In the genomic region with DNA sequence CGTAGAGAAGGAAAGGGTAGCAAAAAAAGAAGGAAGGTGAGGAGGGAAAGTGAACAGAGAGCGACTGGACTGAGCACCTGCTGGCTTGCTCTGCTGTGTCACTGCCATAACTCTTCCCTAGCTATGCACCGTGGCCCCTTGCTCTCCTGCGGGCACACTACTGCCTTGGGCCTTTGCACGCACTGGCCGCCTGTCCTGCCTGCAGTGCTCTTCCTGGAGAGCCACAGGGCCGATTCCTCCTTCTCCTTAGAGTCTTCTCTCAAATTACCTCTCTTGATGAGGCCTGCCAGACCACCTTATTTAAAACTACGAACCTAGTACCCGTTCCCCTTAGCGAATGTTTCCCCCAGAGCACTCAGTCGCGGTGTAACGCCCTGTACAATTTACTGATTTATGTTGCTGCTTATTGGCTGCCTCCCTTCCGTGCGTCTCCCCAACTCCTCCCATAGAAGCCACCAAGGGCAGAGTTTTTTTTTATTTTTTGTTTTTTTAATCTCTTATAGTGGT, we compare ENCODE assay signal across 8 cellular contexts.
DNase-seq lines count a peak whose midpoint lies in the region; ATAC-seq, FAIRE-seq and TF ChIP-seq lines count a peak whose summit lies in the region.

No MANE protein-coding gene starts in this region.

- 83% methylated on average over 15 of the region's 15 CpGs for WGBS in HepG2 (ENCODE audit: low lambda C conversion rate)
- 52 to 60% methylated on average over 15 of the region's 15 CpGs for WGBS in tibial nerve, 2 donors

- H3K79me2 ChIP-seq in HepG2 (ENCODE audit: insufficient read depth, low read length), result peaks cover 17% of the 10 kb centered on the region

- peak overlapping the region; percentile 99 for H3K27ac Mint-ChIP-seq in CD8-positive, alpha-beta T cell
- peak overlapping the region; percentile 98 for H3K27ac Mint-ChIP-seq in activated naive CD4-positive, alpha-beta T cell treated with anti-CD3 and anti-CD28 coated beads, Interleukin-2, amount 50 U/mL, for 24 hours

- no peak overlapping the region for H2AFZ ChIP-seq in HepG2 (ENCODE audit: low read length)

- H3K9me3 ChIP-seq in CD8-positive, alpha-beta T cell (ENCODE audit: low read length), result no peaks in the 10 kb centered on the region
- H3K9me3 ChIP-seq in HepG2 (ENCODE audit: low read length), result no peaks in the 10 kb centered on the region
- no peaks in the 10 kb centered on the region for H3K9me3 ChIP-seq in tibial nerve

- H4K20me1 ChIP-seq in HepG2 (ENCODE audit: insufficient read depth, low read length), result peaks cover 23% of the 10 kb centered on the region; the same call in 1 of the 2 replicates

- in situ Hi-C loops in HepG2 (cut with HindIII; ENCODE audit: extremely low pct_ligation_motif_present, low pct_unique_long_range_greater_than_20kb), result no loop called here

- peak overlapping the region; percentile 96 for H3K27ac ChIP-seq in CD8-positive, alpha-beta T cell (ENCODE audit: low read depth, low read length)
- H3K27ac ChIP-seq in HepG2 (ENCODE audit: extremely low read length, insufficient read depth, low read length) (peak overlapping the region; percentile 39), tibial nerve (peak overlapping the region; percentile 57 to 88 (median 85))

- TF ChIP-seq EP300 in HepG2 (IDR thresholded peaks at IDR 0.05; ENCODE audit: low read depth in 2 of 2, low read length in 2 of 2) (no peak), HepG2 (CRISPR knock-in tag; IDR thresholded peaks at IDR 0.05; ENCODE audit: borderline replicate concordance) (no peak), tibial nerve (IDR thresholded peaks at IDR 0.05) (no peak)

- TF ChIP-seq POLR2A in HepG2 (IDR thresholded peaks at IDR 0.05; ENCODE audit: insufficient read depth in 1 of 2, low read depth in 2 of 2, low read length in 2 of 2), result no peak
- TF ChIP-seq POLR2A in tibial nerve (IDR thresholded peaks at IDR 0.05), result no peak

- BruUV-seq in HepG2 (replicated peaks; lab: Mats Ljungman, UMichigan), result no TSS peak

- CTCF ChIA-PET in CD8-positive, alpha-beta T cell (lab: Charles Lee), result interaction anchor here (0.5 to 0.8 kb wide), 2 partner anchors 17 to 63 kb away, joined by 3 read pairs; no protein-coding TSS in a partner anchor
- CTCF ChIA-PET in HepG2 (lab: Yijun Ruan, JAX; ENCODE audit: low intra/inter-chr PET ratio, low total read pairs), result no interaction called here

- H3K4me1 Mint-ChIP-seq in CD8-positive, alpha-beta T cell (ENCODE audit: low read depth), result peaks cover 75% of the 10 kb centered on the region
- H3K4me1 Mint-ChIP-seq in activated naive CD4-positive, alpha-beta T cell treated with anti-CD3 and anti-CD28 coated beads, Interleukin-2, amount 50 U/mL, for 24 hours, result peaks cover 76% of the 10 kb centered on the region

- peaks cover 2% of the 10 kb centered on the region for H3K36me3 Mint-ChIP-seq in CD8-positive, alpha-beta T cell
- H3K36me3 Mint-ChIP-seq in activated naive CD4-positive, alpha-beta T cell treated with anti-CD3 and anti-CD28 coated beads, Interleukin-2, amount 50 U/mL, for 24 hours, result no peaks in the 10 kb centered on the region

- POLR2A ChIA-PET in CD8-positive, alpha-beta T cell (lab: Charles Lee), result interaction anchor here (1.1 to 1.5 kb wide), 3 partner anchors 12 to 41 kb away, joined by 3 to 4 read pairs (median 4); no protein-coding TSS in a partner anchor
- POLR2A ChIA-PET in HepG2 (lab: Yijun Ruan, JAX), result interaction anchor here (0.6 kb wide), 1 partner anchor 224 kb away, joined by 3 read pairs; no protein-coding TSS in a partner anchor

- peak overlapping the region; percentile 70 for H3K4me2 ChIP-seq in HepG2 (ENCODE audit: low read depth, low read length)

- no peaks in the 10 kb centered on the region for H3K27me3 Mint-ChIP-seq in CD8-positive, alpha-beta T cell (ENCODE audit: low read depth)
- H3K27me3 Mint-ChIP-seq in activated naive CD4-positive, alpha-beta T cell treated with anti-CD3 and anti-CD28 coated beads, Interleukin-2, amount 50 U/mL, for 24 hours, result no peaks in the 10 kb centered on the region

- no peak for TF ChIP-seq RAD21 in HepG2 (CRISPR knock-in tag; IDR thresholded peaks at IDR 0.05)

- DNase-seq in CD8-positive, alpha-beta T cell, result peak in 5 of 7 experiments; percentile 31 to 83 (median 57)
- DNase-seq in MV-4-11 (lab: John Stamatoyannopoulos, UW), result peak; percentile 49
- DNase-seq in HepG2 (ENCODE audit: low spot score), result no peak
- DNase-seq in tibial nerve (ENCODE audit: low spot score in 2 of 2), result no peak
- no peak for DNase-seq in glomerular visceral epithelial cell (ENCODE audit: extremely low spot score)
- no peak for DNase-seq in NCI-H510A (lab: John Stamatoyannopoulos, UW)

- H3K36me3 ChIP-seq in CD8-positive, alpha-beta T cell (ENCODE audit: insufficient read depth, low read length), result no peaks in the 10 kb centered on the region
- peaks cover 0 to 2% of the 10 kb centered on the region in 2 experiments; a peak in 2 of 5 replicates for H3K36me3 ChIP-seq in HepG2 (replicated peaks in 1 of 2; ENCODE audit: control insufficient read depth in 1 of 2, insufficient read depth in 2 of 2, low read length in 2 of 2)
- H3K36me3 ChIP-seq in tibial nerve, result no peaks in the 10 kb centered on the region

- H3K9ac ChIP-seq in HepG2 (ENCODE audit: insufficient read depth, low read depth, low read length), result no peak overlapping the region

- H3K9me3 Mint-ChIP-seq in CD8-positive, alpha-beta T cell, result no peaks in the 10 kb centered on the region
- H3K9me3 Mint-ChIP-seq in activated naive CD4-positive, alpha-beta T cell treated with anti-CD3 and anti-CD28 coated beads, Interleukin-2, amount 50 U/mL, for 24 hours, result no peaks in the 10 kb centered on the region

- no peak for TF ChIP-seq CTCF in CD8-positive, alpha-beta T cell (IDR thresholded peaks at IDR 0.05)
- TF ChIP-seq CTCF in HepG2 (CRISPR knock-in tag; IDR thresholded peaks at IDR 0.05), result no peak
- no peak for TF ChIP-seq CTCF in tibial nerve (IDR thresholded peaks at IDR 0.05)

- FAIRE-seq in HepG2 (lab: Jason Lieb, UNC), result no peak

- peak; percentile 63 for ATAC-seq in CD8-positive, alpha-beta T cell
- ATAC-seq in HepG2, result peak; percentile 14; the same call in 1 of the 3 replicates
- ATAC-seq in GM18907 (IDR thresholded peaks at IDR 0.05; ENCODE audit: unreplicated experiment), result no peak

- intact Hi-C loops in CD8-positive, alpha-beta T cell (cut with DNase I, micrococcal nuclease), result loop anchor here (1.0 to 5.0 kb wide), 5 partner anchors 13 to 566 kb away; a partner anchor contains a TSS
- intact Hi-C loops in HepG2 (cut with micrococcal nuclease; ENCODE audit: unreplicated experiment), result no loop called here

- H3K4me1 ChIP-seq in CD8-positive, alpha-beta T cell (ENCODE audit: insufficient read depth, low read length), result peaks cover 71% of the 10 kb centered on the region
- H3K4me1 ChIP-seq in HepG2 (ENCODE audit: insufficient read depth, low read length) (peaks cover 27% of the 10 kb centered on the region), tibial nerve (peaks cover 0 to 75% (median 28%) of the 10 kb centered on the region in 4 donors)

- H3K4me3 Mint-ChIP-seq in CD8-positive, alpha-beta T cell, result peak overlapping the region; percentile 90
- peak overlapping the region; percentile 95 for H3K4me3 Mint-ChIP-seq in activated naive CD4-positive, alpha-beta T cell treated with anti-CD3 and anti-CD28 coated beads, Interleukin-2, amount 50 U/mL, for 24 hours

- peak overlapping the region; percentile 42 for H3K4me3 ChIP-seq in CD8-positive, alpha-beta T cell (ENCODE audit: low read depth, low read length)
- peak overlapping the region in 2 of 3 experiments; percentile 48 to 53; a peak in 2 of 6 replicates for H3K4me3 ChIP-seq in HepG2 (replicated peaks in 1 of 3; ENCODE audit: insufficient read depth in 1 of 3, low read depth in 2 of 3, low read length in 3 of 3)
- H3K4me3 ChIP-seq in tibial nerve, result peak overlapping the region; percentile 16 to 54 (median 43)

- H3K27me3 ChIP-seq in CD8-positive, alpha-beta T cell (ENCODE audit: insufficient read depth, low read length), result no peaks in the 10 kb centered on the region
- H3K27me3 ChIP-seq in HepG2 (ENCODE audit: control insufficient read depth in 1 of 2, insufficient read depth in 2 of 2, low read length in 2 of 2), result no peaks in the 10 kb centered on the region
- H3K27me3 ChIP-seq in tibial nerve, result no peaks in the 10 kb centered on the region

TF ChIP-seq in HepG2, 621 proteins besides CTCF, POLR2A, EP300 and RAD21:
- TF ChIP-seq, protein P1, sequence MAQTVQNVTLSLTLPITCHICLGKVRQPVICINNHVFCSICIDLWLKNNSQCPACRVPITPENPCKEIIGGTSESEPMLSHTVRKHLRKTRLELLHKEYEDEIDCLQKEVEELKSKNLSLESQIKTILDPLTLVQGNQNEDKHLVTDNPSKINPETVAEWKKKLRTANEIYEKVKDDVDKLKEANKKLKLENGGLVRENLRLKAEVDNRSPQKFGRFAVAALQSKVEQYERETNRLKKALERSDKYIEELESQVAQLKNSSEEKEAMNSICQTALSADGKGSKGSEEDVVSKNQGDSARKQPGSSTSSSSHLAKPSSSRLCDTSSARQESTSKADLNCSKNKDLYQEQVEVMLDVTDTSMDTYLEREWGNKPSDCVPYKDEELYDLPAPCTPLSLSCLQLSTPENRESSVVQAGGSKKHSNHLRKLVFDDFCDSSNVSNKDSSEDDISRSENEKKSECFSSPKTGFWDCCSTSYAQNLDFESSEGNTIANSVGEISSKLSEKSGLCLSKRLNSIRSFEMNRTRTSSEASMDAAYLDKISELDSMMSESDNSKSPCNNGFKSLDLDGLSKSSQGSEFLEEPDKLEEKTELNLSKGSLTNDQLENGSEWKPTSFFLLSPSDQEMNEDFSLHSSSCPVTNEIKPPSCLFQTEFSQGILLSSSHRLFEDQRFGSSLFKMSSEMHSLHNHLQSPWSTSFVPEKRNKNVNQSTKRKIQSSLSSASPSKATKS (CRISPR knock-in tag; IDR thresholded peaks at IDR 0.05), result no peak
- TF ChIP-seq AGO2 (optimal IDR thresholded peaks at IDR 0.05; ENCODE audit: low read depth, low read length) (peak; percentile 8), EED (CRISPR knock-in tag; IDR thresholded peaks at IDR 0.05) (0 out of 2 replicates have a peak, but pooled peaks have one; percentile 19), PRPF4 (IDR thresholded peaks at IDR 0.05; ENCODE audit: low read depth, low read length, poor library complexity, severe bottlenecking) (peak; percentile 35), ZBTB38 (CRISPR knock-in tag; IDR thresholded peaks at IDR 0.05) (peak; percentile 45; the same call in 1 of the 2 replicates), NONO (IDR thresholded peaks at IDR 0.05) (no peak), NONO (CRISPR knock-in tag; conservative IDR thresholded peaks at IDR 0.05) (no peak), ELF4 (CRISPR knock-in tag; IDR thresholded peaks at IDR 0.05; ENCODE audit: borderline replicate concordance) (peak; percentile 47; the same call in 1 of the 2 replicates), CREB1 (IDR thresholded peaks at IDR 0.05) (no peak), CREB1 (CRISPR knock-in tag; IDR thresholded peaks at IDR 0.05) (no peak)

Comparison
In these comparisons a context has a peak if more than half of its experiments do, and no peak if none do; other contexts are left out.
1. DNase-seq: peak in CD8-positive, alpha-beta T cell (5 of 7) and MV-4-11 (single experiment); none in HepG2 (single experiment), tibial nerve (0 of 2), glomerular visceral epithelial cell (single experiment) and NCI-H510A (single experiment).
2. H3K27ac ChIP-seq: peak in every context shown above with its lines; median percentile 96 in CD8-positive, alpha-beta T cell; 85 in tibial nerve; 39 in HepG2.
3. Peak in every context shown above with its lines, with median percentiles within 50 percentile points of each other: H3K4me3 ChIP-seq.